ENCODE assay signal across 15 cellular contexts in the genomic region with DNA sequence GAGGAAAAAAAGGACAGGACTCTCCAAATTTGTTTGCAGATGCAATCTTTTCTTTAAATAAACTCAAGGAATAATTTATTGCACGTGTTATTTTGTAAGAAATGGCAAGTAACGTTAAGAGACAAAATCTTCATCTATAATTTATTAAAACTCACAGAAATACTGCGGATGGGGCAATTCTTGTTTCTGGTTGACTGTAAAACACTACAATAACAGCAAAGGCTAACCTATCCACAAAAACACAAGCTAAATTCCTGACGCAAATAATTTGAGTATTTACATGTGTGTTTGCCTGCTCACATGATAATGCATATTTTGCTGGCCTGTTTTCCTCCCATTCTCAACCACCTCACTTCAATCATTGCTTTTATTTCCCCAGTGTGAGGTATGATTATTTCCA.
DNase-seq lines count a peak whose midpoint lies in the region; ATAC-seq and TF ChIP-seq lines count a peak whose summit lies in the region.
"Had no signal": no experiment of that assay in that cellular context is flagged by ENCODE, and none has a peak within 500 bp of the region (broad histone marks: within the 10 kb centered on the region; RNA-seq: fewer than 3 reads in every experiment).

No MANE protein-coding gene starts in this region.

- peak overlapping the region; percentile 33 for H3K4me3 ChIP-seq in mesodermal cell (ENCODE audit: extremely low read depth, insufficient read depth, low read length, poor library complexity, severe bottlenecking)
- H3K4me3 ChIP-seq in gastrocnemius medialis = peak overlapping the region in 2 of 4 donors; percentile 8 to 43

- H3K27ac ChIP-seq in mesodermal cell (ENCODE audit: low read depth, low read length, severe bottlenecking) (no peak overlapping the region), gastrocnemius medialis (peak overlapping the region; percentile 54 to 80 (median 62))

- TF ChIP-seq CTCF in chondrocyte (IDR thresholded peaks at IDR 0.05) (no peak), gastrocnemius medialis (IDR thresholded peaks at IDR 0.05 in 4 of 5, conservative IDR thresholded peaks at IDR 0.05 in 1 of 5) (no peak)
- no peak for TF ChIP-seq CTCF in activated CD8-positive, alpha-beta T cell treated with anti-CD3 and anti-CD28 coated beads for 36 hours (IDR thresholded peaks at IDR 0.05)

- H3K4me1 ChIP-seq in mesodermal cell (ENCODE audit: control insufficient read depth, insufficient read depth, low read length, poor library complexity, severe bottlenecking) (peaks cover 14% of the 10 kb centered on the region), gastrocnemius medialis (peaks cover 60 to 75% of the 10 kb centered on the region in 2 donors)

- H3K9me3 ChIP-seq in mesodermal cell (ENCODE audit: control insufficient read depth, low read length) (no peaks in the 10 kb centered on the region), gastrocnemius medialis (no peaks in the 10 kb centered on the region)

- WGBS in mesodermal cell (ENCODE audit: insufficient coverage in 2 of 2), 2 experiments = no CpG with 5 or more reads among the region's 4 CpGs

- no peak for TF ChIP-seq POLR2A in gastrocnemius medialis (IDR thresholded peaks at IDR 0.05)

- H3K9me3 Mint-ChIP-seq in chondrocyte (ENCODE audit: low read depth) = no peaks in the 10 kb centered on the region
- H3K9me3 Mint-ChIP-seq in activated CD8-positive, alpha-beta T cell treated with anti-CD3 and anti-CD28 coated beads for 36 hours = no peaks in the 10 kb centered on the region
- H3K9me3 Mint-ChIP-seq in activated naive CD4-positive, alpha-beta T cell treated with anti-CD3 and anti-CD28 coated beads for 36 hours = no peaks in the 10 kb centered on the region

- DNase-seq in HT-29 (ENCODE audit: low spot score) (peak; percentile 46), chondrocyte (ENCODE audit: low spot score) (no peak), gastrocnemius medialis (no peak)
- DNase-seq in activated CD8-positive, alpha-beta T cell treated with anti-CD3 and anti-CD28 coated beads for 36 hours = no peak
- DNase-seq in activated naive CD4-positive, alpha-beta T cell treated with anti-CD3 and anti-CD28 coated beads for 36 hours = no peak
- DNase-seq in stimulated activated CD4-positive, alpha-beta T cell treated with anti-CD3 and anti-CD28 coated beads, Interleukin-4, amount 100 ng/mL, for 4 hours = no peak
- DNase-seq: activated CD4-positive, CD25-positive, alpha-beta regulatory T cell; activated effector memory CD4-positive, alpha-beta T cell treated with Interleukin-2 at 50 U/mL for 16 hours; anterior cingulate cortex; KBM-7; kidney glomerular epithelial cell; NCI-H1092; NCI-H2227 treated with DMSO at 0.1 percent for 48 hours had no signal

- H3K36me3 Mint-ChIP-seq in chondrocyte (ENCODE audit: low read depth) = no peaks in the 10 kb centered on the region
- no peaks in the 10 kb centered on the region for H3K36me3 Mint-ChIP-seq in activated CD8-positive, alpha-beta T cell treated with anti-CD3 and anti-CD28 coated beads for 36 hours (ENCODE audit: low read depth)
- H3K36me3 Mint-ChIP-seq in activated naive CD4-positive, alpha-beta T cell treated with anti-CD3 and anti-CD28 coated beads for 36 hours (ENCODE audit: low read depth) = no peaks in the 10 kb centered on the region

- H3K27me3 Mint-ChIP-seq in chondrocyte (ENCODE audit: low read depth) = no peaks in the 10 kb centered on the region
- peaks cover 24% of the 10 kb centered on the region for H3K27me3 Mint-ChIP-seq in activated CD8-positive, alpha-beta T cell treated with anti-CD3 and anti-CD28 coated beads for 36 hours
- H3K27me3 Mint-ChIP-seq in activated naive CD4-positive, alpha-beta T cell treated with anti-CD3 and anti-CD28 coated beads for 36 hours (ENCODE audit: low read depth) = peaks cover 16% of the 10 kb centered on the region

- H3K27me3 ChIP-seq in gastrocnemius medialis = no peaks in the 10 kb centered on the region

- in situ Hi-C loops in gastrocnemius medialis (cut with MboI; ENCODE audit: low sequenced_read_pairs in 4 of 4) = no loop called here

- peak overlapping the region; percentile 67 for H3K27ac Mint-ChIP-seq in chondrocyte (ENCODE audit: unreplicated experiment)
- no peak overlapping the region for H3K27ac Mint-ChIP-seq in activated CD8-positive, alpha-beta T cell treated with anti-CD3 and anti-CD28 coated beads for 36 hours
- H3K27ac Mint-ChIP-seq in activated naive CD4-positive, alpha-beta T cell treated with anti-CD3 and anti-CD28 coated beads for 36 hours = no peak overlapping the region

- ATAC-seq in gastrocnemius medialis (no peak), HG02973 (IDR thresholded peaks at IDR 0.05; ENCODE audit: unreplicated experiment) (no peak)
- ATAC-seq in activated CD8-positive, alpha-beta T cell treated with anti-CD3 and anti-CD28 coated beads for 36 hours = no peak

- H3K4me1 Mint-ChIP-seq in chondrocyte (ENCODE audit: low read depth) = peaks cover 50% of the 10 kb centered on the region
- H3K4me1 Mint-ChIP-seq in activated CD8-positive, alpha-beta T cell treated with anti-CD3 and anti-CD28 coated beads for 36 hours (ENCODE audit: low read depth) = peaks cover 10% of the 10 kb centered on the region
- peaks cover 10% of the 10 kb centered on the region for H3K4me1 Mint-ChIP-seq in activated naive CD4-positive, alpha-beta T cell treated with anti-CD3 and anti-CD28 coated beads for 36 hours (ENCODE audit: low read depth)

- CTCF ChIA-PET in activated CD8-positive, alpha-beta T cell treated with anti-CD3 and anti-CD28 coated beads for 36 hours (lab: Charles Lee) = interaction anchor here (1.0 kb wide), 1 partner anchor 9 kb away, joined by 3 read pairs; no protein-coding TSS in a partner anchor
- CTCF ChIA-PET in activated naive CD4-positive, alpha-beta T cell treated with anti-CD3 and anti-CD28 coated beads for 36 hours (lab: Charles Lee) = interaction anchor here (0.5 kb wide), 1 partner anchor 22 kb away, joined by 4 read pairs; no protein-coding TSS in a partner anchor

- intact Hi-C loops in gastrocnemius medialis (cut with DNase I; ENCODE audit: low total_unique reads) = no loop called here
- intact Hi-C loops in activated CD8-positive, alpha-beta T cell treated with anti-CD3 and anti-CD28 coated beads for 36 hours (cut with micrococcal nuclease) = no loop called here
- intact Hi-C loops in activated naive CD4-positive, alpha-beta T cell treated with anti-CD3 and anti-CD28 coated beads for 36 hours (cut with micrococcal nuclease) = no loop called here

- POLR2A ChIA-PET in activated CD8-positive, alpha-beta T cell treated with anti-CD3 and anti-CD28 coated beads for 36 hours (lab: Charles Lee) = no interaction called here

- H3K4me3 Mint-ChIP-seq in chondrocyte (ENCODE audit: unreplicated experiment) = peak overlapping the region; percentile 61
- H3K4me3 Mint-ChIP-seq in activated CD8-positive, alpha-beta T cell treated with anti-CD3 and anti-CD28 coated beads for 36 hours = no peak overlapping the region
- H3K4me3 Mint-ChIP-seq in activated naive CD4-positive, alpha-beta T cell treated with anti-CD3 and anti-CD28 coated beads for 36 hours = no peak overlapping the region

- H3K36me3 ChIP-seq in mesodermal cell (ENCODE audit: control insufficient read depth, insufficient read depth, low read length) (no peaks in the 10 kb centered on the region), gastrocnemius medialis (no peaks in the 10 kb centered on the region)
